ENCODE assay signal across 27 cellular contexts in the genomic region with DNA sequence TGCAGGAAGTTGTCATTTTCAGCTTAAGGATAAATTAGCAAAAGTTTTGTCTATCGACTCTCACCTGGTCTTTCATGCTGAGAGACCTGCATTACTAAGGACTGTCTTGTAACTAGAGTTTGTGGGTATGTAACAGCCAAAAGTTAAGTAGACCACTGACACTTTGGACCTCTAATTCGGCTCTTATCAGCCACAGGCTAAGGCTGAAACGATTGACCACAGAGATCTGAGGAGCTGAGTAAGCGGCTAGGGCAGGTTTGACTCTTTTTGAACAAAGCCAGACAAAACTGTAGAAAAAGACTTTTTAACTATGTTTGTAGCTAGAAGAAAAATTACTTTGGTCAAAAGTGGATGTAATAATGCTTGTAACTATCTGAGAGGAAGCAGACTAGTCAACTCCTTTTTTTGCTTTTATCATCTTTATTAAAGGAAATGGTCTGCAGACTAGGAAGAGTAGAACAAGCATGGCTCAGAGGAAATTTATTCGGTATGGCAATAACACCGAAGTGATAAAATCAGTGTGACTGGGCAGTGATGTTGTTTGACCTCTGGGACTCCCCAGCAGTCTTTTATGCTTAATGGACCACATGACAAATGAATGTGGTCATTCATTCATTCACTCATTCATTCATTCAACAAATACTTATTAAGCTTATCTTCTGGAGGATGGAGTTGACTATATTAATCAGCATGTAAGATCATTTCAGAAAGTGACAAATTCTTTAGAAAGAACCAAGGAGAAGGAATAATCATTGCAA.
DNase-seq lines count a peak whose midpoint lies in the region; ATAC-seq, FAIRE-seq and TF ChIP-seq lines count a peak whose summit lies in the region.
"Had no signal": no experiment of that assay in that cellular context is flagged by ENCODE, and none has a peak within 500 bp of the region (broad histone marks: within the 10 kb centered on the region; RNA-seq: fewer than 3 reads in every experiment).

No MANE protein-coding gene starts in this region.

- no peak for TF ChIP-seq CTCF in K562 (IDR thresholded peaks at IDR 0.05 in 2 of 3, conservative IDR thresholded peaks at IDR 0.05 in 1 of 3; ENCODE audit: insufficient read depth in 2 of 3, low read depth in 1 of 3, low read length in 3 of 3)
- TF ChIP-seq CTCF in neural progenitor cell (IDR thresholded peaks at IDR 0.05) = no peak
- TF ChIP-seq CTCF in stomach (IDR thresholded peaks at IDR 0.05) = no peak

- H3K4me2 ChIP-seq in K562 (ENCODE audit: insufficient read depth, low read length) = no peak overlapping the region
- H3K4me2 ChIP-seq in neural progenitor cell = no peak overlapping the region

- H3K4me1 ChIP-seq in K562 (replicated peaks in 1 of 2; ENCODE audit: control insufficient read depth in 2 of 2, insufficient read depth in 2 of 2, low read length in 2 of 2) (no peaks in the 10 kb centered on the region), neural progenitor cell (no peaks in the 10 kb centered on the region), stomach (no peaks in the 10 kb centered on the region)
- H3K4me1 ChIP-seq: BE2C, Peyer's patch had no signal

- no peak overlapping the region for H2AFZ ChIP-seq in K562 (ENCODE audit: low read depth, low read length)
- H2AFZ ChIP-seq in neural progenitor cell (replicated peaks) = peak overlapping the region; percentile 56

- H3K4me3 Mint-ChIP-seq in neural progenitor cell = no peak overlapping the region
- H3K4me3 Mint-ChIP-seq: CD14-positive monocyte; CD8-positive, alpha-beta memory T cell had no signal

- H3F3A ChIP-seq in neural progenitor cell (ENCODE audit: low read depth) = no peaks in the 10 kb centered on the region

- in situ Hi-C loops in K562 (cut with MboI) = no loop called here

- peaks cover 6% of the 10 kb centered on the region for H3K9me3 Mint-ChIP-seq in neural progenitor cell

- intact Hi-C loops in K562 (cut with micrococcal nuclease) (no loop called here), stomach (cut with DNase I; ENCODE audit: low total_unique reads) (no loop called here)

- H3K9ac ChIP-seq in K562 (ENCODE audit: insufficient read depth in 1 of 2, low read depth in 2 of 2, low read length in 2 of 2) (no peak overlapping the region), neural progenitor cell (no peak overlapping the region)

- peak; percentile 45 for ATAC-seq in GM18868 (IDR thresholded peaks at IDR 0.05; ENCODE audit: unreplicated experiment)
- ATAC-seq in K562 = no peak
- ATAC-seq in GM21723 (IDR thresholded peaks at IDR 0.05; ENCODE audit: unreplicated experiment) = no peak

- peaks cover 2% of the 10 kb centered on the region for H3K4me1 Mint-ChIP-seq in neural progenitor cell
- H3K4me1 Mint-ChIP-seq: CD14-positive monocyte; CD8-positive, alpha-beta memory T cell had no signal

- H3K36me3 ChIP-seq in K562 (ENCODE audit: control insufficient read depth, insufficient read depth, low read length) (no peaks in the 10 kb centered on the region), neural progenitor cell (no peaks in the 10 kb centered on the region), stomach (no peaks in the 10 kb centered on the region)
- H3K36me3 ChIP-seq: BE2C, Peyer's patch had no signal

- no peak overlapping the region for H3K27ac Mint-ChIP-seq in neural progenitor cell
- H3K27ac Mint-ChIP-seq: CD8-positive, alpha-beta memory T cell had no signal

- H3K36me3 Mint-ChIP-seq in neural progenitor cell = no peaks in the 10 kb centered on the region
- H3K36me3 Mint-ChIP-seq: CD14-positive monocyte; CD8-positive, alpha-beta memory T cell had no signal

- FAIRE-seq in K562 (lab: Jason Lieb, UNC) = no peak
- FAIRE-seq: H1 had no signal

- TF ChIP-seq POLR2A in K562 (conservative IDR thresholded peaks at IDR 0.05) (no peak), stomach (IDR thresholded peaks at IDR 0.05) (no peak)

- TF ChIP-seq EP300 in K562 (IDR thresholded peaks at IDR 0.05; ENCODE audit: low read length) = no peak
- TF ChIP-seq EP300 in stomach (IDR thresholded peaks at IDR 0.05) = no peak

- peak; percentile 80 for DNase-seq in OCI-M1 (lab: John Stamatoyannopoulos, UW)
- no peak for DNase-seq in K562 (ENCODE audit: extremely low read depth in 1 of 4, low spot score in 3 of 4)
- no peak for DNase-seq in neural progenitor cell (ENCODE audit: low spot score)
- no peak for DNase-seq in NCI-H510A (lab: John Stamatoyannopoulos, UW)
- DNase-seq in NCI-H1092 (lab: John Stamatoyannopoulos, UW) = no peak
- no peak for DNase-seq in stomach
- DNase-seq: 8988T; ACHN; BE2C; Calu3; CD8-positive, alpha-beta memory T cell; DMS79 treated with DMSO at 0.1 percent for 48 hours; GF-D8; HCEC 1CT; MV-4-11; NCI-H1105 treated with DMSO at 0.1 percent for 48 hours; NCI-H146; NCI-H2029; NCI-H446; NCI-H526; Peyer's patch; SIG-M5 had no signal

- no peaks in the 10 kb centered on the region for H3K27me3 Mint-ChIP-seq in neural progenitor cell (ENCODE audit: insufficient read depth, low read depth)
- H3K27me3 Mint-ChIP-seq: CD8-positive, alpha-beta memory T cell had no signal

- no peak for TF ChIP-seq RAD21 in K562 (CRISPR knock-in tag; conservative IDR thresholded peaks at IDR 0.05 in 1 of 2, IDR thresholded peaks at IDR 0.05 in 1 of 2)

- BruUV-seq in K562 (replicated peaks; lab: Mats Ljungman, UMichigan) = no TSS peak

- no peak overlapping the region for H3K27ac ChIP-seq in K562 (ENCODE audit: extremely low read depth, low read depth, low read length)
- H3K27ac ChIP-seq in neural progenitor cell = no peak overlapping the region
- H3K27ac ChIP-seq in stomach = no peak overlapping the region
- H3K27ac ChIP-seq: Peyer's patch, SK-N-MC had no signal

- H4K20me1 ChIP-seq in K562 (replicated peaks; ENCODE audit: control insufficient read depth, insufficient read depth, low read length) (no peaks in the 10 kb centered on the region), neural progenitor cell (ENCODE audit: low read depth) (no peaks in the 10 kb centered on the region)

- CTCF ChIA-PET in K562 (lab: Yijun Ruan, JAX; ENCODE audit: low intra/inter-chr PET ratio) = interaction anchor here (0.7 kb wide), 1 partner anchor 1686 kb away, joined by 3 read pairs; no protein-coding TSS in a partner anchor

- POLR2A ChIA-PET in K562 (lab: Yijun Ruan, JAX) = no interaction called here

- no peaks in the 10 kb centered on the region for H3K9me1 ChIP-seq in K562 (ENCODE audit: control insufficient read depth, insufficient read depth, low read length)

- no peaks in the 10 kb centered on the region; the same call in 1 of the 2 replicates for H3K9me3 ChIP-seq in K562 (replicated peaks; ENCODE audit: control insufficient read depth, insufficient read depth, low read depth, low read length)
- H3K9me3 ChIP-seq in neural progenitor cell (ENCODE audit: low read depth) = no peaks in the 10 kb centered on the region
- peaks cover 0 to 12% (median 10%) of the 10 kb centered on the region in 4 donors for H3K9me3 ChIP-seq in stomach
- H3K9me3 ChIP-seq: Peyer's patch had no signal

- H3K27me3 ChIP-seq in K562 (ENCODE audit: control insufficient read depth in 2 of 2, insufficient read depth in 2 of 2, low read length in 2 of 2) (no peaks in the 10 kb centered on the region), neural progenitor cell (no peaks in the 10 kb centered on the region), stomach (no peaks in the 10 kb centered on the region)
- H3K27me3 ChIP-seq: BE2C, Peyer's patch had no signal

- H3K79me2 ChIP-seq in K562 (ENCODE audit: control insufficient read depth, insufficient read depth, low read length) = no peaks in the 10 kb centered on the region
- H3K79me2 ChIP-seq in neural progenitor cell (ENCODE audit: low read depth) = no peaks in the 10 kb centered on the region

- H3K4me3 ChIP-seq in K562 = no peak overlapping the region
- H3K4me3 ChIP-seq in neural progenitor cell = no peak overlapping the region
- H3K4me3 ChIP-seq in stomach = no peak overlapping the region
- H3K4me3 ChIP-seq: Peyer's patch, SK-N-MC had no signal

- WGBS in K562 (ENCODE audit: insufficient coverage, low coverage, missing lambda C conversion rate) = 0% methylated on average over 6 of the region's 6 CpGs
- WGBS in stomach, 5 donors = 51 to 58% (median 56%) methylated on average over 6 of the region's 6 CpGs

TF ChIP-seq in K562, 482 proteins besides CTCF, POLR2A, EP300 and RAD21:
- TF ChIP-seq ZNF24 (IDR thresholded peaks at IDR 0.05) = 0 out of 2 replicates have a peak, but pooled peaks have one; percentile 14
- TF ChIP-seq, protein P1, sequence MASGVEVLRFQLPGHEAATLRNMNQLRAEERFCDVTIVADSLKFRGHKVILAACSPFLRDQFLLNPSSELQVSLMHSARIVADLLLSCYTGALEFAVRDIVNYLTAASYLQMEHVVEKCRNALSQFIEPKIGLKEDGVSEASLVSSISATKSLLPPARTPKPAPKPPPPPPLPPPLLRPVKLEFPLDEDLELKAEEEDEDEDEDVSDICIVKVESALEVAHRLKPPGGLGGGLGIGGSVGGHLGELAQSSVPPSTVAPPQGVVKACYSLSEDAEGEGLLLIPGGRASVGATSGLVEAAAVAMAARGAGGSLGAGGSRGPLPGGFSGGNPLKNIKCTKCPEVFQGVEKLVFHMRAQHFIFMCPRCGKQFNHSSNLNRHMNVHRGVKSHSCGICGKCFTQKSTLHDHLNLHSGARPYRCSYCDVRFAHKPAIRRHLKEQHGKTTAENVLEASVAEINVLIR (CRISPR knock-in tag; IDR thresholded peaks at IDR 0.05) = no peak
